ENCODE assay signal across 2 cellular contexts in genomic region chr18:55932675-55933074, GRCh38.
TF ChIP-seq lines count a peak whose summit lies in the region.

No MANE protein-coding gene starts in this region.

TF ChIP-seq in liver, 16 proteins besides CTCF, POLR2A, EP300 and RAD21 (continued from another document):
- TF ChIP-seq REST (IDR thresholded peaks at IDR 0.05) (no peak), FOXA2 (IDR thresholded peaks at IDR 0.05) (no peak), NR2F2 (IDR thresholded peaks at IDR 0.05) (no peak), EGR1 (IDR thresholded peaks at IDR 0.05; ENCODE audit: low read depth in 2 of 2) (no peak), ZBTB33 (IDR thresholded peaks at IDR 0.05) (no peak)

TF ChIP-seq in HepG2, 621 proteins besides CTCF, POLR2A, EP300 and RAD21 (continued from another document):
- TF ChIP-seq ZBTB40 (IDR thresholded peaks at IDR 0.05): no peak
- TF ChIP-seq ZBTB40 (CRISPR knock-in tag; IDR thresholded peaks at IDR 0.05): no peak
- TF ChIP-seq RBFOX2 (IDR thresholded peaks at IDR 0.05; ENCODE audit: low read depth, low read length): no peak
- TF ChIP-seq LBX2 (CRISPR knock-in tag; IDR thresholded peaks at IDR 0.05; ENCODE audit: borderline replicate concordance): no peak
- TF ChIP-seq CBX1 (IDR thresholded peaks at IDR 0.05; ENCODE audit: low read depth): no peak
- TF ChIP-seq THAP9 (CRISPR knock-in tag; IDR thresholded peaks at IDR 0.05; ENCODE audit: borderline replicate concordance): no peak
- no peak for TF ChIP-seq ZNF644 (CRISPR knock-in tag; IDR thresholded peaks at IDR 0.05; ENCODE audit: low read depth)
- TF ChIP-seq ZBTB8A (CRISPR knock-in tag; IDR thresholded peaks at IDR 0.05; ENCODE audit: borderline replicate concordance, low read depth): no peak
- no peak for TF ChIP-seq KLF9 (CRISPR knock-in tag; IDR thresholded peaks at IDR 0.05; ENCODE audit: low read depth)
- TF ChIP-seq ZNF205 (CRISPR knock-in tag; IDR thresholded peaks at IDR 0.05): no peak
- TF ChIP-seq ETV6 (CRISPR knock-in tag; conservative IDR thresholded peaks at IDR 0.05): no peak
- no peak for TF ChIP-seq FOXO4 (CRISPR knock-in tag; conservative IDR thresholded peaks at IDR 0.05)
- no peak for TF ChIP-seq HNRNPK (IDR thresholded peaks at IDR 0.05; ENCODE audit: low read depth, low read length, poor library complexity, severe bottlenecking)
- TF ChIP-seq SP2 (CRISPR knock-in tag; IDR thresholded peaks at IDR 0.05): no peak
